In genomic region chr16:69188716-69189115, GRCh38 we compare ENCODE assay signal across 8 cellular contexts. TPM values are rescaled to one million over a fixed set of nuclear protein-coding genes. Genes with fewer than 3 reads are reported as not detected.
A peak's percentile ranks its signal among the peaks of the same experiment; 100 is the strongest.
DNase-seq lines count a peak whose midpoint lies in the region; ATAC-seq, FAIRE-seq and TF ChIP-seq lines count a peak whose summit lies in the region.

No MANE protein-coding gene starts in this region.

- H3K4me1 ChIP-seq in HepG2 (ENCODE audit: insufficient read depth, low read length) (peaks cover 49% of the 10 kb centered on the region), upper lobe of right lung (peaks cover 29% of the 10 kb centered on the region)

- TF ChIP-seq EP300 in HepG2 (IDR thresholded peaks at IDR 0.05; ENCODE audit: low read depth in 2 of 2, low read length in 2 of 2) (no peak), HepG2 (CRISPR knock-in tag; IDR thresholded peaks at IDR 0.05; ENCODE audit: borderline replicate concordance) (no peak)

- DNase-seq in activated naive CD4-positive, alpha-beta T cell treated with anti-CD3 and anti-CD28 coated beads for 36 hours: no peak
- no peak for DNase-seq in activated naive CD4-positive, alpha-beta T cell (lab: John Stamatoyannopoulos, UW)
- DNase-seq in astrocyte of the cerebellum (ENCODE audit: low read depth) (no peak), HepG2 (ENCODE audit: low spot score) (no peak), upper lobe of right lung (no peak), NCI-H1417 treated with DMSO at 0.1 percent for 48 hours (lab: John Stamatoyannopoulos, UW) (no peak)

- H3K79me2 ChIP-seq in HepG2 (ENCODE audit: insufficient read depth, low read length): peaks cover 53% of the 10 kb centered on the region

- peaks cover 13% of the 10 kb centered on the region; the same call in 1 of the 2 replicates for H4K20me1 ChIP-seq in HepG2 (ENCODE audit: insufficient read depth, low read length)

- FAIRE-seq in HepG2 (lab: Jason Lieb, UNC): no peak

- H3K27me3 ChIP-seq in HepG2 (ENCODE audit: control insufficient read depth in 1 of 2, insufficient read depth in 2 of 2, low read length in 2 of 2) (no peaks in the 10 kb centered on the region; a peak in 1 of 5 replicates), upper lobe of right lung (no peaks in the 10 kb centered on the region)

- H3K9me3 Mint-ChIP-seq in activated naive CD4-positive, alpha-beta T cell treated with anti-CD3 and anti-CD28 coated beads for 36 hours: no peaks in the 10 kb centered on the region

- H2AFZ ChIP-seq in HepG2 (ENCODE audit: low read length): no peak overlapping the region

- TF ChIP-seq POLR2A in HepG2 (IDR thresholded peaks at IDR 0.05; ENCODE audit: insufficient read depth in 1 of 2, low read depth in 2 of 2, low read length in 2 of 2): no peak

- H3K9me3 ChIP-seq in HepG2 (ENCODE audit: low read length) (no peaks in the 10 kb centered on the region), upper lobe of right lung (no peaks in the 10 kb centered on the region)

- H3K9ac ChIP-seq in HepG2 (ENCODE audit: insufficient read depth, low read depth, low read length): peak overlapping the region; percentile 87; the same call in 1 of the 2 replicates

- H3K4me2 ChIP-seq in HepG2 (ENCODE audit: low read depth, low read length): peak overlapping the region; percentile 84

- TF ChIP-seq RAD21 in HepG2 (CRISPR knock-in tag; IDR thresholded peaks at IDR 0.05): no peak

- H3K27ac Mint-ChIP-seq in activated naive CD4-positive, alpha-beta T cell treated with anti-CD3 and anti-CD28 coated beads for 36 hours: no peak overlapping the region

- POLR2A ChIA-PET in HepG2 (lab: Yijun Ruan, JAX): interaction anchor here (1.0 to 1.2 kb wide), 2 partner anchors 11 to 85 kb away, joined by 3 to 4 read pairs; no protein-coding TSS in a partner anchor

- 19% methylated on average over 5 of the region's 5 CpGs for WGBS in HepG2 (ENCODE audit: low lambda C conversion rate)

- intact Hi-C loops in activated naive CD4-positive, alpha-beta T cell treated with anti-CD3 and anti-CD28 coated beads for 36 hours (cut with micrococcal nuclease): loop anchor here (1.0 kb wide), 1 partner anchor 22 kb away; no protein-coding TSS in a partner anchor
- intact Hi-C loops in HepG2 (cut with micrococcal nuclease; ENCODE audit: unreplicated experiment): loop anchor here (5.0 kb wide), 2 partner anchors 34 to 36 kb away; no protein-coding TSS in a partner anchor
- intact Hi-C loops in upper lobe of right lung (cut with DNase I): no loop called here

- H3K4me3 Mint-ChIP-seq in activated naive CD4-positive, alpha-beta T cell treated with anti-CD3 and anti-CD28 coated beads for 36 hours: peak overlapping the region; percentile 79

- BruUV-seq in HepG2 (replicated peaks; lab: Mats Ljungman, UMichigan): no TSS peak

- in situ Hi-C loops in astrocyte of the cerebellum (cut with HindIII; ENCODE audit: low sequenced_read_pairs) (no loop called here), HepG2 (cut with HindIII; ENCODE audit: extremely low pct_ligation_motif_present, low pct_unique_long_range_greater_than_20kb) (no loop called here)

- TF ChIP-seq CTCF in astrocyte of the cerebellum (IDR thresholded peaks at IDR 0.05; ENCODE audit: low read depth, low read length, missing control alignments) (no peak), HepG2 (CRISPR knock-in tag; IDR thresholded peaks at IDR 0.05) (no peak), upper lobe of right lung (IDR thresholded peaks at IDR 0.05) (no peak)

- peaks cover 44% of the 10 kb centered on the region for H3K4me1 Mint-ChIP-seq in activated naive CD4-positive, alpha-beta T cell treated with anti-CD3 and anti-CD28 coated beads for 36 hours (ENCODE audit: low read depth)

- H3K36me3 ChIP-seq in HepG2 (replicated peaks in 1 of 2; ENCODE audit: control insufficient read depth in 1 of 2, insufficient read depth in 2 of 2, low read length in 2 of 2) (no peaks in the 10 kb centered on the region; a peak in 1 of 5 replicates), upper lobe of right lung (no peaks in the 10 kb centered on the region)

- no peaks in the 10 kb centered on the region for H3K27me3 Mint-ChIP-seq in activated naive CD4-positive, alpha-beta T cell treated with anti-CD3 and anti-CD28 coated beads for 36 hours (ENCODE audit: low read depth)

- no peak for ATAC-seq in HepG2
- no peak for ATAC-seq in upper lobe of right lung
- no peak for ATAC-seq in GM18868 (IDR thresholded peaks at IDR 0.05; ENCODE audit: unreplicated experiment)
- ATAC-seq in GM21528 (IDR thresholded peaks at IDR 0.05; ENCODE audit: low FRiP score, unreplicated experiment): no peak

- CTCF ChIA-PET in activated naive CD4-positive, alpha-beta T cell treated with anti-CD3 and anti-CD28 coated beads for 36 hours (lab: Charles Lee): interaction anchor here (0.6 to 2.7 kb wide), 4 partner anchors 22 to 365 kb away, joined by 3 to 8 read pairs (median 4); no protein-coding TSS in a partner anchor
- CTCF ChIA-PET in HepG2 (lab: Yijun Ruan, JAX; ENCODE audit: low intra/inter-chr PET ratio, low total read pairs): no interaction called here

- peak overlapping the region; percentile 80 for H3K4me3 ChIP-seq in astrocyte of the cerebellum (ENCODE audit: low read depth, low read length)
- H3K4me3 ChIP-seq in HepG2 (replicated peaks in 1 of 3; ENCODE audit: insufficient read depth in 1 of 3, low read depth in 2 of 3, low read length in 3 of 3): peak overlapping the region; percentile 73 to 94 (median 88)
- peak overlapping the region; percentile 78 for H3K4me3 ChIP-seq in upper lobe of right lung

- H3K36me3 Mint-ChIP-seq in activated naive CD4-positive, alpha-beta T cell treated with anti-CD3 and anti-CD28 coated beads for 36 hours (ENCODE audit: low read depth): no peaks in the 10 kb centered on the region

- peak overlapping the region; percentile 66 for H3K27ac ChIP-seq in HepG2 (ENCODE audit: extremely low read length, insufficient read depth, low read length)
- H3K27ac ChIP-seq in upper lobe of right lung: peak overlapping the region; percentile 89

RNA-seq across cellular contexts. Expression of gene SNTB2, which starts 1.8 kb away (rescaled TPM):
- total RNA-seq in activated naive CD4-positive, alpha-beta T cell treated with anti-CD3 and anti-CD28 coated beads for 36 hours: 1 to 10 TPM; 7.3 to 7.8 TPM
- total RNA-seq in HepG2 (2016; rRNA removed; fragmentation: Illumina TruSeq; extraction: Trizol) (19.2 and 22.9 TPM in 2 replicates), upper lobe of right lung (44.6 TPM)
- 16.6 and 21.3 TPM in 2 replicates for total RNA-seq in HepG2 (2016; cell fraction: cytosol; rRNA removed; fragmentation: Illumina TruSeq; extraction: Trizol; ENCODE audit: low read depth)
- total RNA-seq in HepG2 (2016; cell fraction: insoluble cytoplasmic fraction; rRNA removed; fragmentation: Illumina TruSeq; extraction: Trizol): 18.5 and 22.3 TPM in 2 replicates
- 8.3 and 10.7 TPM in 2 replicates for total RNA-seq in HepG2 (2016; cell fraction: membrane; rRNA removed; fragmentation: Illumina TruSeq; extraction: Trizol)
- 14.9 and 15.5 TPM in 2 replicates for total RNA-seq in HepG2 (2016; cell fraction: nucleus; rRNA removed; fragmentation: Illumina TruSeq; extraction: Trizol)
- 11.5 and 12.5 TPM in 2 replicates for polyA plus RNA-seq in HepG2 (2011; rRNA removed)
- polyA plus RNA-seq in HepG2 (2011; cell fraction: cytosol; rRNA removed): 6.3 and 6.6 TPM in 2 replicates
- polyA plus RNA-seq in HepG2 (2011; cell fraction: nucleus; rRNA removed): 13.3 and 14.0 TPM in 2 replicates
- 4.2 and 4.3 TPM in 2 replicates for polyA plus RNA-seq in HepG2 (2012)
- polyA plus RNA-seq in HepG2 (2016; cell fraction: cytosol; fragmentation: Illumina TruSeq; extraction: Trizol; ENCODE audit: low read depth): 0.48 and 0.66 TPM in 2 replicates
- 12.2 and 12.7 TPM in 2 replicates for polyA plus RNA-seq in HepG2 (2016; cell fraction: insoluble cytoplasmic fraction; fragmentation: Illumina TruSeq; extraction: Trizol; ENCODE audit: low read depth)
- 1.6 and 2.4 TPM in 2 replicates for polyA plus RNA-seq in HepG2 (2016; cell fraction: membrane; fragmentation: Illumina TruSeq; extraction: Trizol; ENCODE audit: low read depth)
- polyA plus RNA-seq in HepG2 (2016; cell fraction: nucleus; fragmentation: Illumina TruSeq; extraction: Trizol; ENCODE audit: insufficient read depth, low read depth): 13.2 and 17.9 TPM in 2 replicates
- 48.4 and 58.6 TPM in 2 replicates for polyA minus RNA-seq in HepG2 (2011; rRNA and poly(A)+ RNA removed; ENCODE audit: low replicate concordance)
- 22.5 and 31.2 TPM in 2 replicates for polyA minus RNA-seq in HepG2 (2011; cell fraction: cytosol; rRNA and poly(A)+ RNA removed)
- 22.8 and 29.5 TPM in 2 replicates for polyA minus RNA-seq in HepG2 (2011; cell fraction: nucleus; rRNA and poly(A)+ RNA removed)

RNA-seq across cellular contexts. Expression of gene UTP4, which starts 56.3 kb away (rescaled TPM):
- 10 to 100 TPM; 62.6 to 69.8 TPM for total RNA-seq in activated naive CD4-positive, alpha-beta T cell treated with anti-CD3 and anti-CD28 coated beads for 36 hours
- total RNA-seq in HepG2 (2016; rRNA removed; fragmentation: Illumina TruSeq; extraction: Trizol): 30.0 and 57.1 TPM in 2 replicates
- total RNA-seq in HepG2 (2016; cell fraction: cytosol; rRNA removed; fragmentation: Illumina TruSeq; extraction: Trizol; ENCODE audit: low read depth): 37.9 and 40.6 TPM in 2 replicates
- total RNA-seq in HepG2 (2016; cell fraction: insoluble cytoplasmic fraction; rRNA removed; fragmentation: Illumina TruSeq; extraction: Trizol): 26.3 and 63.5 TPM in 2 replicates
- 33.1 and 34.6 TPM in 2 replicates for total RNA-seq in HepG2 (2016; cell fraction: membrane; rRNA removed; fragmentation: Illumina TruSeq; extraction: Trizol)
- 37.9 and 38.1 TPM in 2 replicates for total RNA-seq in HepG2 (2016; cell fraction: nucleus; rRNA removed; fragmentation: Illumina TruSeq; extraction: Trizol)
- 85.8 and 91.2 TPM in 2 replicates for polyA plus RNA-seq in HepG2 (2011; rRNA removed)
- 70.4 and 88.9 TPM in 2 replicates for polyA plus RNA-seq in HepG2 (2011; cell fraction: cytosol; rRNA removed)
- 58.2 and 63.9 TPM in 2 replicates for polyA plus RNA-seq in HepG2 (2011; cell fraction: nucleus; rRNA removed)
- polyA plus RNA-seq in HepG2 (2012): 65.9 and 68.1 TPM in 2 replicates
- polyA plus RNA-seq in HepG2 (2016; cell fraction: cytosol; fragmentation: Illumina TruSeq; extraction: Trizol; ENCODE audit: low read depth): 21.9 and 27.0 TPM in 2 replicates
- 119 and 121 TPM in 2 replicates for polyA plus RNA-seq in HepG2 (2016; cell fraction: insoluble cytoplasmic fraction; fragmentation: Illumina TruSeq; extraction: Trizol; ENCODE audit: low read depth)
- 30.9 and 36.3 TPM in 2 replicates for polyA plus RNA-seq in HepG2 (2016; cell fraction: membrane; fragmentation: Illumina TruSeq; extraction: Trizol; ENCODE audit: low read depth)
- polyA plus RNA-seq in HepG2 (2016; cell fraction: nucleus; fragmentation: Illumina TruSeq; extraction: Trizol; ENCODE audit: insufficient read depth, low read depth): 71.6 and 78.5 TPM in 2 replicates
- polyA minus RNA-seq in HepG2 (2011; rRNA and poly(A)+ RNA removed; ENCODE audit: low replicate concordance): 126 and 208 TPM in 2 replicates
- polyA minus RNA-seq in HepG2 (2011; cell fraction: cytosol; rRNA and poly(A)+ RNA removed): 51.0 and 51.2 TPM in 2 replicates
- polyA minus RNA-seq in HepG2 (2011; cell fraction: nucleus; rRNA and poly(A)+ RNA removed): 59.6 and 65.4 TPM in 2 replicates
- total RNA-seq in upper lobe of right lung: 36.5 TPM

RNA-seq across cellular contexts. Expression of gene CHTF8, which starts 56.3 kb away (rescaled TPM):
- 100 to 1,000 TPM; 114 to 117 TPM for total RNA-seq in activated naive CD4-positive, alpha-beta T cell treated with anti-CD3 and anti-CD28 coated beads for 36 hours
- total RNA-seq in HepG2 (2016; rRNA removed; fragmentation: Illumina TruSeq; extraction: Trizol) (37.2 and 64.1 TPM in 2 replicates), upper lobe of right lung (97.3 TPM)
- 15.9 and 16.0 TPM in 2 replicates for total RNA-seq in HepG2 (2016; cell fraction: cytosol; rRNA removed; fragmentation: Illumina TruSeq; extraction: Trizol; ENCODE audit: low read depth)
- total RNA-seq in HepG2 (2016; cell fraction: insoluble cytoplasmic fraction; rRNA removed; fragmentation: Illumina TruSeq; extraction: Trizol): 45.2 and 61.3 TPM in 2 replicates
- 36.4 and 42.2 TPM in 2 replicates for total RNA-seq in HepG2 (2016; cell fraction: membrane; rRNA removed; fragmentation: Illumina TruSeq; extraction: Trizol)
- total RNA-seq in HepG2 (2016; cell fraction: nucleus; rRNA removed; fragmentation: Illumina TruSeq; extraction: Trizol): 25.4 and 28.1 TPM in 2 replicates
- polyA plus RNA-seq in HepG2 (2011; rRNA removed): 67.5 and 74.3 TPM in 2 replicates
- polyA plus RNA-seq in HepG2 (2011; cell fraction: cytosol; rRNA removed): 71.6 and 77.6 TPM in 2 replicates
- 34.1 and 36.4 TPM in 2 replicates for polyA plus RNA-seq in HepG2 (2011; cell fraction: nucleus; rRNA removed)
- polyA plus RNA-seq in HepG2 (2012): 47.0 and 51.3 TPM in 2 replicates
- 18.3 and 28.8 TPM in 2 replicates for polyA plus RNA-seq in HepG2 (2016; cell fraction: cytosol; fragmentation: Illumina TruSeq; extraction: Trizol; ENCODE audit: low read depth)
- 123 and 124 TPM in 2 replicates for polyA plus RNA-seq in HepG2 (2016; cell fraction: insoluble cytoplasmic fraction; fragmentation: Illumina TruSeq; extraction: Trizol; ENCODE audit: low read depth)
- polyA plus RNA-seq in HepG2 (2016; cell fraction: membrane; fragmentation: Illumina TruSeq; extraction: Trizol; ENCODE audit: low read depth): 44.9 and 57.1 TPM in 2 replicates
- 55.2 and 67.8 TPM in 2 replicates for polyA plus RNA-seq in HepG2 (2016; cell fraction: nucleus; fragmentation: Illumina TruSeq; extraction: Trizol; ENCODE audit: insufficient read depth, low read depth)
- polyA minus RNA-seq in HepG2 (2011; rRNA and poly(A)+ RNA removed; ENCODE audit: low replicate concordance): 127 and 272 TPM in 2 replicates
- polyA minus RNA-seq in HepG2 (2011; cell fraction: cytosol; rRNA and poly(A)+ RNA removed): 48.2 and 50.4 TPM in 2 replicates
- 17.3 and 20.1 TPM in 2 replicates for polyA minus RNA-seq in HepG2 (2011; cell fraction: nucleus; rRNA and poly(A)+ RNA removed)
